21 cellular contexts compared by ENCODE assay signal in genomic region chr12:109294286-109294796, GRCh38. TPM values are rescaled to one million over a fixed set of nuclear protein-coding genes. Genes with fewer than 3 reads are reported as not detected.
DNase-seq lines count a peak whose midpoint lies in the region; ATAC-seq, FAIRE-seq and TF ChIP-seq lines count a peak whose summit lies in the region.
"Had no signal": no experiment of that assay in that cellular context is flagged by ENCODE, and none has a peak within 500 bp of the region (broad histone marks: within the 10 kb centered on the region; RNA-seq: fewer than 3 reads in every experiment).

No MANE protein-coding gene starts in this region.

- H3K9me3 Mint-ChIP-seq in nephron progenitor cell = no peaks in the 10 kb centered on the region
- no peaks in the 10 kb centered on the region for H3K9me3 Mint-ChIP-seq in stimulated activated naive B cell treated with anti-CD40 and anti-IgM and Interleukin-4, amounts not matched to agents 10 μg/mL and 1 μg/mL and 100 μg/mL, for 72 hours
- H3K9me3 Mint-ChIP-seq: CD8-positive, alpha-beta memory T cell had no signal

- H3K4me1 ChIP-seq in HepG2 (ENCODE audit: insufficient read depth, low read length) (peaks cover 7% of the 10 kb centered on the region), right lobe of liver (no peaks in the 10 kb centered on the region)

- no peak overlapping the region for H3K27ac ChIP-seq in HepG2 (ENCODE audit: extremely low read length, insufficient read depth, low read length)
- H3K27ac ChIP-seq in right lobe of liver = no peak overlapping the region

- H3K9me3 ChIP-seq in HepG2 (ENCODE audit: low read length) = no peaks in the 10 kb centered on the region
- H3K9me3 ChIP-seq in right lobe of liver = no peaks in the 10 kb centered on the region
- H3K9me3 ChIP-seq: BE2C, HAP-1 had no signal

- no peaks in the 10 kb centered on the region for H4K20me1 ChIP-seq in HepG2 (ENCODE audit: insufficient read depth, low read length)

- H3K36me3 ChIP-seq in HepG2 (replicated peaks in 1 of 2; ENCODE audit: control insufficient read depth in 1 of 2, insufficient read depth in 2 of 2, low read length in 2 of 2) (no peaks in the 10 kb centered on the region), right lobe of liver (no peaks in the 10 kb centered on the region)
- H3K36me3 ChIP-seq: BE2C, HAP-1 had no signal

- TF ChIP-seq CTCF in HepG2 (CRISPR knock-in tag; IDR thresholded peaks at IDR 0.05) = no peak
- no peak for TF ChIP-seq CTCF in right lobe of liver (IDR thresholded peaks at IDR 0.05)
- TF ChIP-seq CTCF in nephron progenitor cell (IDR thresholded peaks at IDR 0.05) = no peak

- peaks cover 17% of the 10 kb centered on the region for H3K4me1 Mint-ChIP-seq in nephron progenitor cell
- H3K4me1 Mint-ChIP-seq in stimulated activated naive B cell treated with anti-CD40 and anti-IgM and Interleukin-4, amounts not matched to agents 10 μg/mL and 1 μg/mL and 100 μg/mL, for 72 hours = peaks cover 2 to 5% of the 10 kb centered on the region in 2 donors
- H3K4me1 Mint-ChIP-seq: CD4-positive, CD25-positive, alpha-beta regulatory T cell; CD8-positive, alpha-beta memory T cell had no signal

- H3K9ac ChIP-seq in HepG2 (ENCODE audit: insufficient read depth, low read depth, low read length) = no peak overlapping the region

- 28% methylated on average over 3 of the region's 5 CpGs for WGBS in HepG2 (ENCODE audit: low lambda C conversion rate)
- WGBS in right lobe of liver (ENCODE audit: insufficient coverage, low coverage, low lambda C conversion rate, missing lambda C conversion rate) = no CpG with 5 or more reads among the region's 5 CpGs

- H3K27ac Mint-ChIP-seq in nephron progenitor cell = peak overlapping the region; percentile 19
- H3K27ac Mint-ChIP-seq in stimulated activated naive B cell treated with anti-CD40 and anti-IgM and Interleukin-4, amounts not matched to agents 10 μg/mL and 1 μg/mL and 100 μg/mL, for 72 hours = peak overlapping the region; percentile 43
- H3K27ac Mint-ChIP-seq: CD4-positive, CD25-positive, alpha-beta regulatory T cell; CD8-positive, alpha-beta memory T cell had no signal

- TF ChIP-seq RAD21 in HepG2 (CRISPR knock-in tag; IDR thresholded peaks at IDR 0.05) = no peak

- in situ Hi-C loops in HepG2 (cut with HindIII; ENCODE audit: extremely low pct_ligation_motif_present, low pct_unique_long_range_greater_than_20kb) = no loop called here

- DNase-seq in HepG2 (ENCODE audit: low spot score) = no peak
- DNase-seq in right lobe of liver = no peak
- no peak for DNase-seq in nephron progenitor cell
- DNase-seq in stimulated activated naive B cell treated with anti-CD40 and anti-IgM and Interleukin-4, amounts not matched to agents 10 μg/mL and 1 μg/mL and 100 μg/mL, for 72 hours = no peak
- DNase-seq in activated CD4-positive, alpha-beta T cell treated with anti-CD3 and anti-CD28 coated beads, Interleukin-2, amount 50 U/mL, for 1 hour = no peak
- DNase-seq: ACHN; BE2C; C1 segment of cervical spinal cord; CD4-positive, CD25-positive, alpha-beta regulatory T cell; CD8-positive, alpha-beta memory T cell; COR-L47; DMS 273 treated with DMSO at 0.1 percent for 48 hours; DMS53; DND-41; EL; GOT3 had no signal

- TF ChIP-seq EP300 in HepG2 (IDR thresholded peaks at IDR 0.05; ENCODE audit: low read depth in 2 of 2, low read length in 2 of 2) (no peak), HepG2 (CRISPR knock-in tag; IDR thresholded peaks at IDR 0.05; ENCODE audit: borderline replicate concordance) (no peak)

- no peak overlapping the region for H3K4me3 Mint-ChIP-seq in nephron progenitor cell
- no peak overlapping the region for H3K4me3 Mint-ChIP-seq in stimulated activated naive B cell treated with anti-CD40 and anti-IgM and Interleukin-4, amounts not matched to agents 10 μg/mL and 1 μg/mL and 100 μg/mL, for 72 hours
- H3K4me3 Mint-ChIP-seq: CD4-positive, CD25-positive, alpha-beta regulatory T cell; CD8-positive, alpha-beta memory T cell had no signal

- H2AFZ ChIP-seq in HepG2 (ENCODE audit: low read length) = no peak overlapping the region

- no peaks in the 10 kb centered on the region for H3K36me3 Mint-ChIP-seq in nephron progenitor cell (ENCODE audit: low read depth)
- no peaks in the 10 kb centered on the region for H3K36me3 Mint-ChIP-seq in stimulated activated naive B cell treated with anti-CD40 and anti-IgM and Interleukin-4, amounts not matched to agents 10 μg/mL and 1 μg/mL and 100 μg/mL, for 72 hours
- H3K36me3 Mint-ChIP-seq: CD4-positive, CD25-positive, alpha-beta regulatory T cell; CD8-positive, alpha-beta memory T cell had no signal

- FAIRE-seq in HepG2 (lab: Jason Lieb, UNC) = no peak
- FAIRE-seq: A204.1, GM12878 had no signal

- peaks cover 0 to 4% of the 10 kb centered on the region in 2 experiments; a peak in 1 of 5 replicates for H3K27me3 ChIP-seq in HepG2 (ENCODE audit: control insufficient read depth in 1 of 2, insufficient read depth in 2 of 2, low read length in 2 of 2)
- no peaks in the 10 kb centered on the region for H3K27me3 ChIP-seq in right lobe of liver
- H3K27me3 ChIP-seq: BE2C had no signal

- H3K4me3 ChIP-seq in HepG2 (replicated peaks in 1 of 3; ENCODE audit: insufficient read depth in 1 of 3, low read depth in 2 of 3, low read length in 3 of 3) (no peak overlapping the region), right lobe of liver (no peak overlapping the region)
- H3K4me3 ChIP-seq: GM12878, HAP-1 had no signal

- CTCF ChIA-PET in HepG2 (lab: Yijun Ruan, JAX; ENCODE audit: low intra/inter-chr PET ratio, low total read pairs) = no interaction called here

- no peak overlapping the region for H3K4me2 ChIP-seq in HepG2 (ENCODE audit: low read depth, low read length)

- no TSS peak for BruUV-seq in HepG2 (replicated peaks; lab: Mats Ljungman, UMichigan)

- peaks cover 49% of the 10 kb centered on the region for H3K27me3 Mint-ChIP-seq in nephron progenitor cell (ENCODE audit: low read depth, poor library complexity)
- peaks cover 44 to 45% of the 10 kb centered on the region in 2 donors for H3K27me3 Mint-ChIP-seq in stimulated activated naive B cell treated with anti-CD40 and anti-IgM and Interleukin-4, amounts not matched to agents 10 μg/mL and 1 μg/mL and 100 μg/mL, for 72 hours

- no peaks in the 10 kb centered on the region for H3K79me2 ChIP-seq in HepG2 (ENCODE audit: insufficient read depth, low read length)

- POLR2A ChIA-PET in HepG2 (lab: Yijun Ruan, JAX) = no interaction called here

- ATAC-seq in HepG2 (no peak), right lobe of liver (no peak), GM18858 (IDR thresholded peaks at IDR 0.05; ENCODE audit: unreplicated experiment) (no peak)
- ATAC-seq in stimulated activated naive B cell treated with anti-CD40 and anti-IgM and Interleukin-4, amounts not matched to agents 10 μg/mL and 1 μg/mL and 100 μg/mL, for 72 hours (replicated peaks) = no peak
- ATAC-seq: GM12878 had no signal

- TF ChIP-seq POLR2A in HepG2 (IDR thresholded peaks at IDR 0.05; ENCODE audit: insufficient read depth in 1 of 2, low read depth in 2 of 2, low read length in 2 of 2) = no peak
- no peak for TF ChIP-seq POLR2A in right lobe of liver (IDR thresholded peaks at IDR 0.05)

- intact Hi-C loops in HepG2 (cut with micrococcal nuclease; ENCODE audit: unreplicated experiment) (no loop called here), right lobe of liver (cut with DNase I) (no loop called here)

RNA-seq across cellular contexts. Expression of gene FOXN4, which starts 14.7 kb away (rescaled TPM):
- total RNA-seq in HepG2 (2016; rRNA removed; fragmentation: Illumina TruSeq; extraction: Trizol) = 0.11 and 0.13 TPM in 2 replicates
- not detected in 2 replicates for total RNA-seq in HepG2 (2016; cell fraction: cytosol; rRNA removed; fragmentation: Illumina TruSeq; extraction: Trizol; ENCODE audit: low read depth)
- 0.04 and 0.12 TPM in 2 replicates for total RNA-seq in HepG2 (2016; cell fraction: insoluble cytoplasmic fraction; rRNA removed; fragmentation: Illumina TruSeq; extraction: Trizol)
- 0.14 and 0.22 TPM in 2 replicates for total RNA-seq in HepG2 (2016; cell fraction: membrane; rRNA removed; fragmentation: Illumina TruSeq; extraction: Trizol)
- not detected in 2 replicates for total RNA-seq in HepG2 (2016; cell fraction: nucleus; rRNA removed; fragmentation: Illumina TruSeq; extraction: Trizol)
- not detected in 2 replicates for polyA plus RNA-seq in HepG2 (2011; rRNA removed)
- polyA plus RNA-seq in HepG2 (2011; cell fraction: cytosol; rRNA removed) = not detected in 2 replicates
- polyA plus RNA-seq in HepG2 (2011; cell fraction: nucleus; rRNA removed) = 0.13 TPM in 1 of 2 replicates, not detected in the other
- polyA plus RNA-seq in HepG2 (2012) = not detected in 2 replicates
- 0.03 TPM in 1 of 2 replicates, not detected in the other for polyA plus RNA-seq in HepG2 (2016; cell fraction: cytosol; fragmentation: Illumina TruSeq; extraction: Trizol; ENCODE audit: low read depth)
- 0.21 and 0.37 TPM in 2 replicates for polyA plus RNA-seq in HepG2 (2016; cell fraction: insoluble cytoplasmic fraction; fragmentation: Illumina TruSeq; extraction: Trizol; ENCODE audit: low read depth)
- 0.07 TPM in 2 replicates for polyA plus RNA-seq in HepG2 (2016; cell fraction: membrane; fragmentation: Illumina TruSeq; extraction: Trizol; ENCODE audit: low read depth)
- polyA plus RNA-seq in HepG2 (2016; cell fraction: nucleus; fragmentation: Illumina TruSeq; extraction: Trizol; ENCODE audit: insufficient read depth, low read depth) = 0.41 TPM in 1 of 2 replicates, not detected in the other
- polyA minus RNA-seq in HepG2 (2011; rRNA and poly(A)+ RNA removed; ENCODE audit: low replicate concordance) = 0.33 TPM in 1 of 2 replicates, not detected in the other
- polyA minus RNA-seq in HepG2 (2011; cell fraction: cytosol; rRNA and poly(A)+ RNA removed) = not detected in 2 replicates
- not detected in 2 replicates for polyA minus RNA-seq in HepG2 (2011; cell fraction: nucleus; rRNA and poly(A)+ RNA removed)
- under 1 TPM in 4 of 6 experiments, not detected in 2; 0.06 to 0.86 (median 0.15) TPM for total RNA-seq in right lobe of liver
- total RNA-seq: CD4-positive, CD25-positive, alpha-beta regulatory T cell; CD8-positive, alpha-beta memory T cell; GM12878 had no signal
- polyA plus RNA-seq: CD8-positive, alpha-beta memory T cell; GM12878 had no signal

RNA-seq across cellular contexts. Expression of gene MYO1H, which starts 53.4 kb away (rescaled TPM):
- total RNA-seq in HepG2 (2016; rRNA removed; fragmentation: Illumina TruSeq; extraction: Trizol) (not detected in 2 replicates), right lobe of liver (not detected)
- total RNA-seq in HepG2 (2016; cell fraction: cytosol; rRNA removed; fragmentation: Illumina TruSeq; extraction: Trizol; ENCODE audit: low read depth) = not detected in 2 replicates
- total RNA-seq in HepG2 (2016; cell fraction: insoluble cytoplasmic fraction; rRNA removed; fragmentation: Illumina TruSeq; extraction: Trizol) = not detected in 2 replicates
- total RNA-seq in HepG2 (2016; cell fraction: membrane; rRNA removed; fragmentation: Illumina TruSeq; extraction: Trizol) = not detected in 2 replicates
- total RNA-seq in HepG2 (2016; cell fraction: nucleus; rRNA removed; fragmentation: Illumina TruSeq; extraction: Trizol) = not detected in 2 replicates
- not detected in 2 replicates for polyA plus RNA-seq in HepG2 (2011; rRNA removed)
- polyA plus RNA-seq in HepG2 (2011; cell fraction: cytosol; rRNA removed) = not detected in 2 replicates
- not detected in 2 replicates for polyA plus RNA-seq in HepG2 (2011; cell fraction: nucleus; rRNA removed)
- polyA plus RNA-seq in HepG2 (2012) = not detected in 2 replicates
- polyA plus RNA-seq in HepG2 (2016; cell fraction: cytosol; fragmentation: Illumina TruSeq; extraction: Trizol; ENCODE audit: low read depth) = not detected in 2 replicates
- not detected in 2 replicates for polyA plus RNA-seq in HepG2 (2016; cell fraction: insoluble cytoplasmic fraction; fragmentation: Illumina TruSeq; extraction: Trizol; ENCODE audit: low read depth)
- polyA plus RNA-seq in HepG2 (2016; cell fraction: membrane; fragmentation: Illumina TruSeq; extraction: Trizol; ENCODE audit: low read depth) = not detected in 2 replicates
- not detected in 2 replicates for polyA plus RNA-seq in HepG2 (2016; cell fraction: nucleus; fragmentation: Illumina TruSeq; extraction: Trizol; ENCODE audit: insufficient read depth, low read depth)
- polyA minus RNA-seq in HepG2 (2011; rRNA and poly(A)+ RNA removed; ENCODE audit: low replicate concordance) = not detected in 2 replicates
- polyA minus RNA-seq in HepG2 (2011; cell fraction: cytosol; rRNA and poly(A)+ RNA removed) = not detected in 2 replicates
- polyA minus RNA-seq in HepG2 (2011; cell fraction: nucleus; rRNA and poly(A)+ RNA removed) = not detected in 2 replicates
- total RNA-seq: CD4-positive, CD25-positive, alpha-beta regulatory T cell; CD8-positive, alpha-beta memory T cell; G401; GM12878 had no signal
- polyA plus RNA-seq: CD8-positive, alpha-beta memory T cell had no signal
